18 cellular contexts compared by ENCODE assay signal in genomic region chr10:30115391-30116253, GRCh38. TPM values are rescaled to one million over a fixed set of nuclear protein-coding genes. Genes with fewer than 3 reads are reported as not detected.
DNase-seq lines count a peak whose midpoint lies in the region; ATAC-seq, FAIRE-seq and TF ChIP-seq lines count a peak whose summit lies in the region.
"Had no signal": no experiment of that assay in that cellular context is flagged by ENCODE, and none has a peak within 500 bp of the region (broad histone marks: within the 10 kb centered on the region; RNA-seq: fewer than 3 reads in every experiment).

No MANE protein-coding gene starts in this region.

- H3K9me3 ChIP-seq in lung (ENCODE audit: control insufficient read depth in 2 of 2, insufficient read depth in 1 of 2, low read length in 1 of 2) = no peaks in the 10 kb centered on the region

- H3K36me3 ChIP-seq in bronchial epithelial cell (ENCODE audit: control insufficient read depth, insufficient read depth, low read length) (no peaks in the 10 kb centered on the region), lung (ENCODE audit: control insufficient read depth in 2 of 2, insufficient read depth in 2 of 2, low read length in 2 of 2) (no peaks in the 10 kb centered on the region)
- H3K36me3 ChIP-seq: BLaER1 treated with 17β-estradiol and CSF1 and Interleukin-3, amounts not matched to agents 10 nM and 100 nM had no signal

- 56 to 75% methylated on average over 15 of the region's 15 CpGs for WGBS in lung, 2 donors

- peak; percentile 51 for ATAC-seq in lung (ENCODE audit: insufficient read depth, low FRiP score)
- no peak for ATAC-seq in HG03280 (IDR thresholded peaks at IDR 0.05; ENCODE audit: unreplicated experiment)
- no peak for ATAC-seq in HG03565 (IDR thresholded peaks at IDR 0.05; ENCODE audit: unreplicated experiment)
- ATAC-seq: activated CD4-positive, CD25-positive, alpha-beta regulatory T cell treated with anti-CD3 and anti-CD28 coated beads, Interleukin-2, amount 50 U/mL, for 24 hours had no signal

- H3K4me3 ChIP-seq in bronchial epithelial cell (ENCODE audit: low read depth, low read length) = no peak overlapping the region
- H3K4me3 ChIP-seq in lung = no peak overlapping the region
- H3K4me3 ChIP-seq: BLaER1 treated with 17β-estradiol and CSF1 and Interleukin-3, amounts not matched to agents 10 nM and 100 nM had no signal

- H3K4me1 ChIP-seq in lung (ENCODE audit: control insufficient read depth in 2 of 2, insufficient read depth in 2 of 2, low read length in 2 of 2) = no peaks in the 10 kb centered on the region

- FAIRE-seq in bronchial epithelial cell (lab: Jason Lieb, UNC) = peak; percentile 13
- FAIRE-seq: RCC 7860 had no signal

- peak; percentile 21 for DNase-seq in NCI-H2227 (lab: John Stamatoyannopoulos, UW; ENCODE audit: unreplicated experiment)
- DNase-seq in bronchial epithelial cell (ENCODE audit: low read depth) = no peak
- DNase-seq in lung (ENCODE audit: low spot score) = peak; percentile 31
- peak; percentile 23 for DNase-seq in superior temporal gyrus (ENCODE audit: extremely low spot score)
- DNase-seq in occipital lobe (lab: John Stamatoyannopoulos, UW) = no peak
- DNase-seq: activated CD8-positive, alpha-beta memory T cell treated with anti-CD3 and anti-CD28 coated beads, Interleukin-2, amount 50 U/mL, for 4 hours; activated naive CD4-positive, alpha-beta T cell treated with anti-CD3 and anti-CD28 coated beads for 36 hours; DMS153; GOT3; KBM-7; NCI-H1105; NCI-H510A; substantia nigra had no signal

- TF ChIP-seq CTCF in bronchial epithelial cell (IDR thresholded peaks at IDR 0.05; ENCODE audit: insufficient read depth, low read length, severe bottlenecking) = no peak
- TF ChIP-seq CTCF in lung (IDR thresholded peaks at IDR 0.05; ENCODE audit: control extremely low read depth, extremely low read depth) = no peak

- no peak overlapping the region for H3K27ac ChIP-seq in lung (ENCODE audit: low read depth in 1 of 2, low read length in 1 of 2)
- H3K27ac ChIP-seq: BLaER1 treated with 17β-estradiol and CSF1 and Interleukin-3, amounts not matched to agents 10 nM and 100 nM had no signal

- H3K27me3 ChIP-seq in bronchial epithelial cell (ENCODE audit: control insufficient read depth, insufficient read depth, low read length) = peaks cover 6% of the 10 kb centered on the region
- H3K27me3 ChIP-seq in lung (ENCODE audit: control insufficient read depth, insufficient read depth) = no peaks in the 10 kb centered on the region
- H3K27me3 ChIP-seq: BLaER1 treated with 17β-estradiol and CSF1 and Interleukin-3, amounts not matched to agents 10 nM and 100 nM had no signal

RNA-seq across cellular contexts. Expression of gene JCAD, which starts 56.2 kb away (rescaled TPM):
- total RNA-seq in bronchial epithelial cell = under 0.01 TPM in 1 of 2 replicates, not detected in the other
- total RNA-seq in lung = 10 to 100 TPM; 41.9 to 93.7 TPM
- 10 to 100 TPM; 11.3 to 12.2 TPM for polyA plus RNA-seq in lung
- total RNA-seq in occipital lobe = 8.4 TPM

Comparison
In these comparisons a context has a peak if more than half of its experiments do, and no peak if none do; other contexts are left out.
1. DNase-seq: peak in NCI-H2227 (single experiment), lung (single experiment) and superior temporal gyrus (single experiment); none in bronchial epithelial cell (single experiment) and occipital lobe (single experiment).